28 cellular contexts compared by ENCODE assay signal in genomic region chrX:109300415-109300814, GRCh38.
"Had no signal": no experiment of that assay in that cellular context is flagged by ENCODE, and none has a peak within 500 bp of the region (broad histone marks: within the 10 kb centered on the region; RNA-seq: fewer than 3 reads in every experiment).

No MANE protein-coding gene starts in this region.

- DNase-seq: colonic mucosa; cortex of kidney; dermis blood vessel endothelial cell; dorsolateral prefrontal cortex; effector CD4-positive, alpha-beta T cell; effector CD8-positive, alpha-beta T cell; effector memory CD4-positive, alpha-beta T cell; effector memory CD8-positive, alpha-beta T cell; endodermal cell; erythroblast; esophagus squamous epithelium; foreskin fibroblast; foreskin keratinocyte; foreskin melanocyte; gastrocnemius medialis; glutamatergic neuron; head of caudate nucleus; heart left ventricle; heart right ventricle had no signal

- H3K9me3 ChIP-seq: colonic mucosa, esophagus muscularis mucosa, esophagus squamous epithelium, gastrocnemius medialis, gastroesophageal sphincter, heart left ventricle, heart right ventricle had no signal

- FAIRE-seq: colon, endometrium, endothelial cell of umbilical vein, frontal cortex had no signal

- H3K4me3 ChIP-seq: colonic mucosa, coronary artery, dorsolateral prefrontal cortex, esophagus muscularis mucosa, esophagus squamous epithelium, gastrocnemius medialis, gastroesophageal sphincter, heart left ventricle, heart right ventricle had no signal

- H3K4me1 ChIP-seq: colonic mucosa, esophagus muscularis mucosa, esophagus squamous epithelium, foreskin keratinocyte, gastrocnemius medialis, gastroesophageal sphincter, heart left ventricle, heart right ventricle had no signal

- H3K27ac ChIP-seq: colonic mucosa, coronary artery, dorsolateral prefrontal cortex, epithelial cell of prostate, esophagus muscularis mucosa, esophagus squamous epithelium, foreskin keratinocyte, gastrocnemius medialis, gastroesophageal sphincter, heart left ventricle, heart right ventricle had no signal

- ATAC-seq: effector memory CD8-positive, alpha-beta T cell; esophagus mucosa; foreskin keratinocyte; gastrocnemius medialis; gastroesophageal sphincter; heart left ventricle; heart right ventricle had no signal

- H3K27me3 ChIP-seq: colonic mucosa, esophagus muscularis mucosa, esophagus squamous epithelium, foreskin keratinocyte, gastrocnemius medialis, gastroesophageal sphincter had no signal

- H3K36me3 ChIP-seq: colonic mucosa, esophagus muscularis mucosa, esophagus squamous epithelium, gastrocnemius medialis, gastroesophageal sphincter, heart left ventricle, heart right ventricle had no signal
